Comparison of ENCODE assay signal across 11 cellular contexts in the genomic region with DNA sequence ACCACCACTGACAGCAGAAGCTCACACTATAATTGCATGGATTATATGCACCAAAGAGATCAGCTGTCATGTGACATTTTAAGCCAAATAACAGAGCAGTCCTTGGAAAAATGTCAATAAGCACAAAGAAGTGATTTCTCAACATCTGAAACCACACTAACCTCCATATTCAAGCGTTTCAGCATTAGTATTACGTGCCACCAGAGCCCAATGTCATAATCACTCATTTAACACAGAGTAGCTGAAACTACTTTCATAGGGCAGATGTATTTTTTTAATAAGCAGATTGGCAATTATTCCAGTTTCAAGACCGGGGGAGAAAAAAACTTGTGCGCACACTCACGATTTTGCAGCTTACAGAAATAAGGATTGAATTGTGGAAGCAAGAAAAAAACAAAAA.
DNase-seq lines count a peak whose midpoint lies in the region; ATAC-seq and TF ChIP-seq lines count a peak whose summit lies in the region.
"Had no signal": no experiment of that assay in that cellular context is flagged by ENCODE, and none has a peak within 500 bp of the region (broad histone marks: within the 10 kb centered on the region; RNA-seq: fewer than 3 reads in every experiment).

No MANE protein-coding gene starts in this region.

- peak overlapping the region; percentile 52 for H3K27ac Mint-ChIP-seq in activated CD8-positive, alpha-beta memory T cell treated with anti-CD3 and anti-CD28 coated beads, Interleukin-2, amount 10 ng/mL, durations not matched to agents 7 days and 5 days
- peak overlapping the region; percentile 52 for H3K27ac Mint-ChIP-seq in stimulated activated naive CD8-positive, alpha-beta T cell treated with anti-CD3 and anti-CD28 coated beads, Interleukin-15, Interleukin-2, amounts not matched to agents 100 ng/mL and 50 ng/mL, for 24 hours
- H3K27ac Mint-ChIP-seq: activated naive CD4-positive, alpha-beta T cell treated with anti-CD3 and anti-CD28 coated beads for 36 hours had no signal

- peaks cover 13% of the 10 kb centered on the region for H3K36me3 Mint-ChIP-seq in activated CD8-positive, alpha-beta memory T cell treated with anti-CD3 and anti-CD28 coated beads, Interleukin-2, amount 10 ng/mL, durations not matched to agents 7 days and 5 days
- peaks cover 8% of the 10 kb centered on the region for H3K36me3 Mint-ChIP-seq in stimulated activated naive CD8-positive, alpha-beta T cell treated with anti-CD3 and anti-CD28 coated beads, Interleukin-15, Interleukin-2, amounts not matched to agents 100 ng/mL and 50 ng/mL, for 24 hours (ENCODE audit: low read depth)

- H4K20me1 ChIP-seq in smooth muscle cell (ENCODE audit: low read depth), result no peaks in the 10 kb centered on the region

- WGBS in smooth muscle cell (ENCODE audit: low lambda C conversion rate), result 70% methylated on average over 5 of the region's 5 CpGs

- peaks cover 74% of the 10 kb centered on the region for H3K4me1 Mint-ChIP-seq in activated CD8-positive, alpha-beta memory T cell treated with anti-CD3 and anti-CD28 coated beads, Interleukin-2, amount 10 ng/mL, durations not matched to agents 7 days and 5 days
- peaks cover 75% of the 10 kb centered on the region for H3K4me1 Mint-ChIP-seq in stimulated activated naive CD8-positive, alpha-beta T cell treated with anti-CD3 and anti-CD28 coated beads, Interleukin-15, Interleukin-2, amounts not matched to agents 100 ng/mL and 50 ng/mL, for 24 hours (ENCODE audit: low read depth)

- H3K36me3 ChIP-seq in SJCRH30, result no peaks in the 10 kb centered on the region
- H3K36me3 ChIP-seq in smooth muscle cell (ENCODE audit: low read depth), result no peaks in the 10 kb centered on the region
- H3K36me3 ChIP-seq: prostate gland had no signal

- DNase-seq in activated CD8-positive, alpha-beta memory T cell treated with anti-CD3 and anti-CD28 coated beads, Interleukin-2, amount 10 ng/mL, durations not matched to agents 7 days and 5 days, result no peak
- no peak for DNase-seq in activated CD8-positive, alpha-beta memory T cell treated with anti-CD3 and anti-CD28 coated beads, Interleukin-2, amount 50 U/mL, for 48 hours
- DNase-seq in SJCRH30 (peak in 1 of 2 experiments; percentile 38), fibroblast of the aortic adventitia (ENCODE audit: low read depth) (peak; percentile 37), smooth muscle cell (lab: John Stamatoyannopoulos, UW; ENCODE audit: unreplicated experiment) (no peak), head of caudate nucleus (no peak)
- DNase-seq: activated naive CD4-positive, alpha-beta T cell treated with anti-CD3 and anti-CD28 coated beads for 36 hours; NCI-H1436 had no signal

- no peak overlapping the region for H3K4me2 ChIP-seq in smooth muscle cell

- ATAC-seq in activated CD8-positive, alpha-beta memory T cell treated with anti-CD3 and anti-CD28 coated beads, Interleukin-2, amount 10 ng/mL, durations not matched to agents 7 days and 5 days, result no peak
- no peak for ATAC-seq in GM21515 (IDR thresholded peaks at IDR 0.05; ENCODE audit: unreplicated experiment)

- H3K79me2 ChIP-seq in smooth muscle cell (ENCODE audit: low read depth), result no peaks in the 10 kb centered on the region

- no peaks in the 10 kb centered on the region for H3K9me3 Mint-ChIP-seq in activated CD8-positive, alpha-beta memory T cell treated with anti-CD3 and anti-CD28 coated beads, Interleukin-2, amount 10 ng/mL, durations not matched to agents 7 days and 5 days (ENCODE audit: low read depth)
- H3K9me3 Mint-ChIP-seq in stimulated activated naive CD8-positive, alpha-beta T cell treated with anti-CD3 and anti-CD28 coated beads, Interleukin-15, Interleukin-2, amounts not matched to agents 100 ng/mL and 50 ng/mL, for 24 hours, result no peaks in the 10 kb centered on the region
- H3K9me3 Mint-ChIP-seq: activated naive CD4-positive, alpha-beta T cell treated with anti-CD3 and anti-CD28 coated beads for 36 hours had no signal

- H2AFZ ChIP-seq in smooth muscle cell (ENCODE audit: low read depth), result no peak overlapping the region

- H3K4me1 ChIP-seq in SJCRH30, result peaks cover 32% of the 10 kb centered on the region
- no peaks in the 10 kb centered on the region for H3K4me1 ChIP-seq in smooth muscle cell (ENCODE audit: low read depth)
- H3K4me1 ChIP-seq: prostate gland had no signal

- no peaks in the 10 kb centered on the region for H3K9me3 ChIP-seq in SJCRH30 (replicated peaks)
- no peaks in the 10 kb centered on the region for H3K9me3 ChIP-seq in smooth muscle cell (replicated peaks; ENCODE audit: low read depth)
- H3K9me3 ChIP-seq: prostate gland had no signal

- H3K9ac ChIP-seq in smooth muscle cell (ENCODE audit: low read depth), result no peak overlapping the region

- intact Hi-C loops in head of caudate nucleus (cut with DNase I), result no loop called here

- H3K4me3 ChIP-seq in SJCRH30, result no peak overlapping the region
- H3K4me3 ChIP-seq in fibroblast of the aortic adventitia (ENCODE audit: low read depth, low read length), result no peak overlapping the region
- H3K4me3 ChIP-seq in smooth muscle cell, result no peak overlapping the region
- H3K4me3 ChIP-seq: prostate gland had no signal

- H3K4me3 Mint-ChIP-seq in activated CD8-positive, alpha-beta memory T cell treated with anti-CD3 and anti-CD28 coated beads, Interleukin-2, amount 10 ng/mL, durations not matched to agents 7 days and 5 days, result no peak overlapping the region
- no peak overlapping the region for H3K4me3 Mint-ChIP-seq in stimulated activated naive CD8-positive, alpha-beta T cell treated with anti-CD3 and anti-CD28 coated beads, Interleukin-15, Interleukin-2, amounts not matched to agents 100 ng/mL and 50 ng/mL, for 24 hours
- H3K4me3 Mint-ChIP-seq: activated naive CD4-positive, alpha-beta T cell treated with anti-CD3 and anti-CD28 coated beads for 36 hours had no signal

- H3K27ac ChIP-seq in SJCRH30 (peak overlapping the region; percentile 89), smooth muscle cell (ENCODE audit: low read depth) (no peak overlapping the region)
- H3K27ac ChIP-seq: prostate gland had no signal

- no peaks in the 10 kb centered on the region for H3K27me3 Mint-ChIP-seq in activated CD8-positive, alpha-beta memory T cell treated with anti-CD3 and anti-CD28 coated beads, Interleukin-2, amount 10 ng/mL, durations not matched to agents 7 days and 5 days
- H3K27me3 Mint-ChIP-seq in stimulated activated naive CD8-positive, alpha-beta T cell treated with anti-CD3 and anti-CD28 coated beads, Interleukin-15, Interleukin-2, amounts not matched to agents 100 ng/mL and 50 ng/mL, for 24 hours, result no peaks in the 10 kb centered on the region

- CTCF ChIA-PET in activated CD8-positive, alpha-beta memory T cell treated with anti-CD3 and anti-CD28 coated beads, Interleukin-2, amount 10 ng/mL, durations not matched to agents 7 days and 5 days (lab: Charles Lee), result no interaction called here

- TF ChIP-seq CTCF in fibroblast of the aortic adventitia (IDR thresholded peaks at IDR 0.05; ENCODE audit: insufficient read depth, low read length), result no peak
- TF ChIP-seq CTCF in smooth muscle cell (IDR thresholded peaks at IDR 0.05; ENCODE audit: borderline replicate concordance, insufficient read depth, poor library complexity, severe bottlenecking), result no peak

- H3F3A ChIP-seq in smooth muscle cell (ENCODE audit: low read depth), result no peaks in the 10 kb centered on the region

- H3K27me3 ChIP-seq in SJCRH30, result no peaks in the 10 kb centered on the region
- no peaks in the 10 kb centered on the region for H3K27me3 ChIP-seq in smooth muscle cell (ENCODE audit: low read depth)
